In the genomic region with DNA sequence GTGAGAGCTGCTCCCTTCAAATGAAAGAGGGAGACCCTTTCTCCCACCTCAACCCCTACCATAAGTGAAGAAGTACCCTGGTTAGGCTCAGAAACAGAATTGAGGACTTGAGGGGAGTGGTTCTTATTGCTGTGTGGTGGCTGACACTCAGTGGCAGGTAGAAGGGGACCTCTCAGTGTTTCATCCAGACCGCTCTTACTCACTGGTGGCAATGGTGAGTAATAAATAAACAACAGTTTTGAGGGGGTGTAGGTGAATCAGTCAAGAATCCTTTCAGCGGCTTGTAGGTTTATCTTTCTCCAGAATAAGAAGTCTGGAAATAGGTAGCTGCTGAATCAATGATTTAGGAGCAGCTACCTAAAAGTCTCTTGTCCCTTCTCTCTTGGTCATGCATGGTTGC, we compare ENCODE assay signal across 20 cellular contexts.
"Had no signal": no experiment of that assay in that cellular context is flagged by ENCODE, and none has a peak within 500 bp of the region (broad histone marks: within the 10 kb centered on the region; RNA-seq: fewer than 3 reads in every experiment).

No MANE protein-coding gene starts in this region.

- H3K27ac ChIP-seq: breast epithelium, SJSA1 had no signal

- H3K27me3 ChIP-seq: breast epithelium, SJSA1 had no signal

- H3K4me1 ChIP-seq: breast epithelium, SJSA1 had no signal

- H3K36me3 ChIP-seq: breast epithelium, SJSA1 had no signal

- H3K9me3 ChIP-seq: breast epithelium, SJSA1 had no signal

- DNase-seq: activated CD4-positive, alpha-beta T cell treated with anti-CD3 and anti-CD28 coated beads for 48 hours; activated CD4-positive, alpha-beta T cell treated with anti-CD3 and anti-CD28 coated beads, Interleukin-2, amount 50 U/mL, for 4 hours; activated CD4-positive, CD25-positive, alpha-beta regulatory T cell treated with anti-CD3 and anti-CD28 coated beads, Interleukin-2, amount 50 U/mL, for 72 hours; activated CD8-positive, alpha-beta memory T cell treated with anti-CD3 and anti-CD28 coated beads, Interleukin-2, amount 50 U/mL, for 48 hours; activated CD8-positive, alpha-beta T cell treated with anti-CD3 and anti-CD28 coated beads, Interleukin-2, amount 10 ng/mL, durations not matched to agents 7 days and 5 days; activated effector memory CD4-positive, alpha-beta T cell treated with Interleukin-2 at 50 U/mL for 16 hours; activated naive CD4-positive, alpha-beta T cell; activated T-cell treated with anti-CD3 and anti-CD28 coated beads, Interleukin-2, amount 50 U/mL, for 1 hour; aorta; NCI-H146; NCI-H187 treated with DMSO at 0.1 percent for 48 hours; NCI-H2081 treated with DMSO at 0.1 percent for 48 hours; NCI-H446; NCI-H524; Right ventricle myocardium superior; T-helper 17 cell; T-helper 9 cell had no signal

- ATAC-seq: activated CD8-positive, alpha-beta T cell treated with anti-CD3 and anti-CD28 coated beads, Interleukin-2, amount 10 ng/mL, durations not matched to agents 7 days and 5 days; T-helper 17 cell; WTC11 had no signal

- H3K4me3 ChIP-seq: breast epithelium, SJSA1 had no signal
